ENCODE assay signal across 21 cellular contexts in genomic region chr12:74563927-74564326, GRCh38.
"Had no signal": no experiment of that assay in that cellular context is flagged by ENCODE, and none has a peak within 500 bp of the region (broad histone marks: within the 10 kb centered on the region; RNA-seq: fewer than 3 reads in every experiment).

No MANE protein-coding gene starts in this region.

- H3K4me1 Mint-ChIP-seq: naive thymus-derived CD4-positive, alpha-beta T cell; nephron progenitor cell; stimulated activated naive B cell treated with anti-CD40 and anti-IgM and Interleukin-4, amounts not matched to agents 10 μg/mL and 1 μg/mL and 100 μg/mL, for 72 hours; stimulated activated naive CD8-positive, alpha-beta T cell treated with anti-CD3 and anti-CD28 coated beads, Interleukin-15, amount 100 ng/mL, for 72 hours had no signal

- H3K36me3 Mint-ChIP-seq: naive thymus-derived CD4-positive, alpha-beta T cell; stimulated activated naive B cell treated with anti-CD40 and anti-IgM and Interleukin-4, amounts not matched to agents 10 μg/mL and 1 μg/mL and 100 μg/mL, for 72 hours had no signal

- H3K4me3 ChIP-seq: esophagus muscularis mucosa, gastrocnemius medialis, heart right ventricle, testis, tibial nerve, upper lobe of right lung, vagina had no signal

- H3K4me1 ChIP-seq: esophagus muscularis mucosa, gastrocnemius medialis, heart right ventricle, testis, tibial nerve, upper lobe of right lung, vagina had no signal

- DNase-seq: effector memory CD4-positive, alpha-beta T cell; gastrocnemius medialis; heart right ventricle; hypothalamus; kidney glomerular epithelial cell; naive thymus-derived CD4-positive, alpha-beta T cell; nephron progenitor cell; posterior cingulate gyrus; stimulated activated CD4-positive, alpha-beta T cell treated with anti-CD3 and anti-CD28 coated beads, Interleukin-2, amount 100 ng/mL, for 24 hours; stimulated activated CD4-positive, alpha-beta T cell treated with anti-CD3 and anti-CD28 coated beads, Interleukin-4, amount 100 ng/mL, for 4 hours; stimulated activated naive B cell treated with anti-CD40 and anti-IgM and Interleukin-4, amounts not matched to agents 10 μg/mL and 1 μg/mL and 100 μg/mL, for 72 hours; stimulated activated naive CD8-positive, alpha-beta T cell treated with anti-CD3 and anti-CD28 coated beads, Interleukin-15, amount 100 ng/mL, for 72 hours; testis; upper lobe of right lung had no signal

- H3K9me3 Mint-ChIP-seq: naive thymus-derived CD4-positive, alpha-beta T cell; nephron progenitor cell; stimulated activated naive B cell treated with anti-CD40 and anti-IgM and Interleukin-4, amounts not matched to agents 10 μg/mL and 1 μg/mL and 100 μg/mL, for 72 hours; stimulated activated naive CD8-positive, alpha-beta T cell treated with anti-CD3 and anti-CD28 coated beads, Interleukin-15, amount 100 ng/mL, for 72 hours had no signal

- H3K4me3 Mint-ChIP-seq: naive thymus-derived CD4-positive, alpha-beta T cell; nephron progenitor cell; stimulated activated naive B cell treated with anti-CD40 and anti-IgM and Interleukin-4, amounts not matched to agents 10 μg/mL and 1 μg/mL and 100 μg/mL, for 72 hours; stimulated activated naive CD8-positive, alpha-beta T cell treated with anti-CD3 and anti-CD28 coated beads, Interleukin-15, amount 100 ng/mL, for 72 hours had no signal

- H3K27me3 ChIP-seq: esophagus muscularis mucosa, gastrocnemius medialis, heart right ventricle, neutrophil, testis, tibial nerve, upper lobe of right lung, vagina had no signal

- H3K27me3 Mint-ChIP-seq: stimulated activated naive CD8-positive, alpha-beta T cell treated with anti-CD3 and anti-CD28 coated beads, Interleukin-15, amount 100 ng/mL, for 72 hours had no signal

- H3K36me3 ChIP-seq: esophagus muscularis mucosa, gastrocnemius medialis, heart right ventricle, neutrophil, tibial nerve, upper lobe of right lung, vagina had no signal

- ATAC-seq: gastrocnemius medialis; heart right ventricle; naive thymus-derived CD4-positive, alpha-beta T cell; sciatic nerve; stimulated activated naive B cell treated with anti-CD40 and anti-IgM and Interleukin-4, amounts not matched to agents 10 μg/mL and 1 μg/mL and 100 μg/mL, for 72 hours; stimulated activated naive CD8-positive, alpha-beta T cell treated with anti-CD3 and anti-CD28 coated beads, Interleukin-15, amount 100 ng/mL, for 72 hours; upper lobe of right lung had no signal

- H3K9me3 ChIP-seq: esophagus muscularis mucosa, gastrocnemius medialis, heart right ventricle, neutrophil, testis, tibial nerve, upper lobe of right lung, vagina had no signal

- H3K27ac Mint-ChIP-seq: naive thymus-derived CD4-positive, alpha-beta T cell; nephron progenitor cell; stimulated activated naive B cell treated with anti-CD40 and anti-IgM and Interleukin-4, amounts not matched to agents 10 μg/mL and 1 μg/mL and 100 μg/mL, for 72 hours; stimulated activated naive CD8-positive, alpha-beta T cell treated with anti-CD3 and anti-CD28 coated beads, Interleukin-15, amount 100 ng/mL, for 72 hours had no signal

- H3K27ac ChIP-seq: esophagus muscularis mucosa, gastrocnemius medialis, heart right ventricle, neutrophil, testis, tibial nerve, upper lobe of right lung, vagina had no signal

- FAIRE-seq: endometrium, islet of Langerhans had no signal
